ENCODE assay signal across 14 cellular contexts in genomic region chr10:79398642-79399041, GRCh38. TPM values are rescaled to one million over a fixed set of nuclear protein-coding genes. Genes with fewer than 3 reads are reported as not detected.
DNase-seq lines count a peak whose midpoint lies in the region; ATAC-seq, FAIRE-seq and TF ChIP-seq lines count a peak whose summit lies in the region.
"Had no signal": no experiment of that assay in that cellular context is flagged by ENCODE, and none has a peak within 500 bp of the region (broad histone marks: within the 10 kb centered on the region; RNA-seq: fewer than 3 reads in every experiment).

No MANE protein-coding gene starts in this region.

- no peaks in the 10 kb centered on the region for H4K20me1 ChIP-seq in HepG2 (ENCODE audit: insufficient read depth, low read length)

- intact Hi-C loops in HepG2 (cut with micrococcal nuclease; ENCODE audit: unreplicated experiment): no loop called here
- intact Hi-C loops in ovary (cut with DNase I): no loop called here
- intact Hi-C loops in stomach (cut with DNase I; ENCODE audit: low total_unique reads): no loop called here

- H3K4me3 ChIP-seq in liver (ENCODE audit: low read depth in 1 of 3, low read length in 3 of 3): no peak overlapping the region
- H3K4me3 ChIP-seq in HepG2 (replicated peaks in 1 of 3; ENCODE audit: insufficient read depth in 1 of 3, low read depth in 2 of 3, low read length in 3 of 3): no peak overlapping the region
- H3K4me3 ChIP-seq in right atrium auricular region: peak overlapping the region in 1 of 2 donors; percentile 18
- no peak overlapping the region for H3K4me3 ChIP-seq in ovary
- H3K4me3 ChIP-seq in stomach: no peak overlapping the region
- H3K4me3 ChIP-seq: transverse colon had no signal

- H3K9ac ChIP-seq in liver (ENCODE audit: low read depth in 1 of 2, low read length in 2 of 2) (peak overlapping the region in 1 of 2 donors; percentile 30), HepG2 (ENCODE audit: insufficient read depth, low read depth, low read length) (no peak overlapping the region)

- BruUV-seq in HepG2 (replicated peaks; lab: Mats Ljungman, UMichigan): no TSS peak

- H3K79me2 ChIP-seq in HepG2 (ENCODE audit: insufficient read depth, low read length): no peaks in the 10 kb centered on the region

- WGBS in liver: 90% methylated on average over 4 of the region's 4 CpGs
- WGBS in HepG2 (ENCODE audit: low lambda C conversion rate): 91% methylated on average over 4 of the region's 4 CpGs
- WGBS in ovary, 3 donors: 86 to 91% (median 87%) methylated on average over 4 of the region's 4 CpGs
- 80 to 91% (median 87%) methylated on average over 4 of the region's 4 CpGs for WGBS in stomach, 5 donors

- H2AFZ ChIP-seq in HepG2 (ENCODE audit: low read length): no peak overlapping the region

- H3K4me1 ChIP-seq in liver (ENCODE audit: control insufficient read depth in 4 of 4, insufficient read depth in 4 of 4, low read length in 3 of 4) (peaks cover 28 to 78% (median 63%) of the 10 kb centered on the region in 4 donors), HepG2 (ENCODE audit: insufficient read depth, low read length) (peaks cover 60% of the 10 kb centered on the region), right atrium auricular region (no peaks in the 10 kb centered on the region), ovary (ENCODE audit: insufficient read depth) (peaks cover 52% of the 10 kb centered on the region), stomach (peaks cover 0 to 5% (median 2%) of the 10 kb centered on the region in 4 donors)

- FAIRE-seq in HepG2 (lab: Jason Lieb, UNC): no peak
- FAIRE-seq: D721Med had no signal

- in situ Hi-C loops in HepG2 (cut with HindIII; ENCODE audit: extremely low pct_ligation_motif_present, low pct_unique_long_range_greater_than_20kb): no loop called here
- in situ Hi-C loops in GM13977 (cut with MboI; ENCODE audit: low pct_unique_long_range_greater_than_20kb, low sequenced_read_pairs, unreplicated experiment): loop anchor here (5.0 kb wide), 1 partner anchor 79 kb away; no protein-coding TSS in a partner anchor

- H3K4me2 ChIP-seq in HepG2 (ENCODE audit: low read depth, low read length): no peak overlapping the region

- H3K36me3 ChIP-seq in liver (ENCODE audit: control insufficient read depth in 4 of 4, insufficient read depth in 3 of 4, low read depth in 1 of 4, low read length in 3 of 4) (peaks cover 0 to 2% (median 0%) of the 10 kb centered on the region in 4 donors), HepG2 (replicated peaks in 1 of 2; ENCODE audit: control insufficient read depth in 1 of 2, insufficient read depth in 2 of 2, low read length in 2 of 2) (peaks cover 0 to 1% of the 10 kb centered on the region in 2 experiments; a peak in 2 of 5 replicates), right atrium auricular region (peaks cover 8% of the 10 kb centered on the region), ovary (no peaks in the 10 kb centered on the region), stomach (peaks cover 0 to 15% (median 13%) of the 10 kb centered on the region in 4 donors)
- H3K36me3 ChIP-seq: transverse colon had no signal

- H3K27ac ChIP-seq in liver (ENCODE audit: low read depth in 1 of 2, low read length in 2 of 2) (peak overlapping the region; percentile 78 to 82), HepG2 (ENCODE audit: extremely low read length, insufficient read depth, low read length) (no peak overlapping the region), right atrium auricular region (peak overlapping the region; percentile 86 to 94), ovary (peak overlapping the region; percentile 77 to 80), stomach (peak overlapping the region in 1 of 5 donors; percentile 83)
- H3K27ac ChIP-seq: transverse colon had no signal

- H3K27me3 ChIP-seq in liver (ENCODE audit: control insufficient read depth in 4 of 4, insufficient read depth in 4 of 4, low read length in 3 of 4) (no peaks in the 10 kb centered on the region), HepG2 (ENCODE audit: control insufficient read depth in 1 of 2, insufficient read depth in 2 of 2, low read length in 2 of 2) (no peaks in the 10 kb centered on the region), right atrium auricular region (no peaks in the 10 kb centered on the region), ovary (no peaks in the 10 kb centered on the region), stomach (no peaks in the 10 kb centered on the region)
- H3K27me3 ChIP-seq: transverse colon had no signal

- TF ChIP-seq POLR2A in HepG2 (IDR thresholded peaks at IDR 0.05; ENCODE audit: insufficient read depth in 1 of 2, low read depth in 2 of 2, low read length in 2 of 2) (no peak), ovary (IDR thresholded peaks at IDR 0.05) (no peak), stomach (IDR thresholded peaks at IDR 0.05) (no peak)

- H3K9me3 ChIP-seq in liver (ENCODE audit: control insufficient read depth in 4 of 4, low read length in 3 of 4): no peaks in the 10 kb centered on the region
- H3K9me3 ChIP-seq in HepG2 (ENCODE audit: low read length): no peaks in the 10 kb centered on the region
- H3K9me3 ChIP-seq in right atrium auricular region: no peaks in the 10 kb centered on the region
- H3K9me3 ChIP-seq in ovary: no peaks in the 10 kb centered on the region
- no peaks in the 10 kb centered on the region for H3K9me3 ChIP-seq in stomach
- H3K9me3 ChIP-seq: transverse colon had no signal

- TF ChIP-seq RAD21 in liver (IDR thresholded peaks at IDR 0.05) (no peak), HepG2 (CRISPR knock-in tag; IDR thresholded peaks at IDR 0.05) (no peak)

- TF ChIP-seq CTCF in liver (IDR thresholded peaks at IDR 0.05; ENCODE audit: low read depth, low read length, missing input control): no peak
- no peak for TF ChIP-seq CTCF in HepG2 (CRISPR knock-in tag; IDR thresholded peaks at IDR 0.05)
- no peak for TF ChIP-seq CTCF in right atrium auricular region (IDR thresholded peaks at IDR 0.05)
- no peak for TF ChIP-seq CTCF in ovary (IDR thresholded peaks at IDR 0.05)
- no peak for TF ChIP-seq CTCF in stomach (IDR thresholded peaks at IDR 0.05)
- no peak for TF ChIP-seq CTCF in GM13977 (IDR thresholded peaks at IDR 0.05; ENCODE audit: extremely low read depth, insufficient read depth, missing control alignments)

- CTCF ChIA-PET in HepG2 (lab: Yijun Ruan, JAX; ENCODE audit: low intra/inter-chr PET ratio, low total read pairs): no interaction called here

- TF ChIP-seq EP300 in HepG2 (IDR thresholded peaks at IDR 0.05; ENCODE audit: low read depth in 2 of 2, low read length in 2 of 2) (no peak), HepG2 (CRISPR knock-in tag; IDR thresholded peaks at IDR 0.05; ENCODE audit: borderline replicate concordance) (no peak), ovary (IDR thresholded peaks at IDR 0.05) (no peak), stomach (IDR thresholded peaks at IDR 0.05) (no peak)

- POLR2A ChIA-PET in HepG2 (lab: Yijun Ruan, JAX): no interaction called here

- ATAC-seq in HepG2 (no peak), GM18909 (IDR thresholded peaks at IDR 0.05; ENCODE audit: poor library complexity, unreplicated experiment) (no peak)
- ATAC-seq: activated CD8-positive, alpha-beta T cell treated with anti-CD3 and anti-CD28 coated beads, Interleukin-2, amount 10 ng/mL, durations not matched to agents 7 days and 5 days had no signal

- no peak for DNase-seq in HepG2 (ENCODE audit: low spot score)
- DNase-seq in right atrium auricular region (ENCODE audit: low spot score): no peak
- peak in 1 of 5 donors; percentile 41 for DNase-seq in ovary
- no peak for DNase-seq in stomach
- DNase-seq in DMS114 treated with DMSO at 0.1 percent for 48 hours (lab: John Stamatoyannopoulos, UW; ENCODE audit: unreplicated experiment): no peak
- DNase-seq in GM13977 (ENCODE audit: low spot score): no peak
- DNase-seq: activated CD8-positive, alpha-beta T cell treated with anti-CD3 and anti-CD28 coated beads, Interleukin-2, amount 10 ng/mL, durations not matched to agents 7 days and 5 days; activated naive CD4-positive, alpha-beta T cell; NCI-H1105; NCI-H524 had no signal

RNA-seq across cellular contexts. Expression of gene ZCCHC24, which starts 46.8 kb away (rescaled TPM):
- total RNA-seq in liver: 10 to 100 TPM in 1 of 2 donors, 1 to 10 TPM in 1; 7.8 to 23.9 TPM
- polyA plus RNA-seq in liver: 10 to 100 TPM; 13.2 to 16.4 TPM
- total RNA-seq in HepG2 (2016; rRNA removed; fragmentation: Illumina TruSeq; extraction: Trizol): 3.1 and 3.9 TPM in 2 replicates
- total RNA-seq in HepG2 (2016; cell fraction: cytosol; rRNA removed; fragmentation: Illumina TruSeq; extraction: Trizol; ENCODE audit: low read depth): 0.62 and 0.81 TPM in 2 replicates
- 3.5 and 3.6 TPM in 2 replicates for total RNA-seq in HepG2 (2016; cell fraction: insoluble cytoplasmic fraction; rRNA removed; fragmentation: Illumina TruSeq; extraction: Trizol)
- 3.7 and 4.0 TPM in 2 replicates for total RNA-seq in HepG2 (2016; cell fraction: membrane; rRNA removed; fragmentation: Illumina TruSeq; extraction: Trizol)
- 2.4 and 2.5 TPM in 2 replicates for total RNA-seq in HepG2 (2016; cell fraction: nucleus; rRNA removed; fragmentation: Illumina TruSeq; extraction: Trizol)
- polyA plus RNA-seq in HepG2 (2011; rRNA removed): 7.7 and 7.9 TPM in 2 replicates
- polyA plus RNA-seq in HepG2 (2011; cell fraction: cytosol; rRNA removed): 6.1 and 7.9 TPM in 2 replicates
- 5.9 and 9.2 TPM in 2 replicates for polyA plus RNA-seq in HepG2 (2011; cell fraction: nucleus; rRNA removed)
- polyA plus RNA-seq in HepG2 (2012): 3.8 and 4.0 TPM in 2 replicates
- polyA plus RNA-seq in HepG2 (2016; cell fraction: cytosol; fragmentation: Illumina TruSeq; extraction: Trizol; ENCODE audit: low read depth): 0.43 and 0.45 TPM in 2 replicates
- 5.1 and 5.5 TPM in 2 replicates for polyA plus RNA-seq in HepG2 (2016; cell fraction: insoluble cytoplasmic fraction; fragmentation: Illumina TruSeq; extraction: Trizol; ENCODE audit: low read depth)
- 2.8 and 3.1 TPM in 2 replicates for polyA plus RNA-seq in HepG2 (2016; cell fraction: membrane; fragmentation: Illumina TruSeq; extraction: Trizol; ENCODE audit: low read depth)
- polyA plus RNA-seq in HepG2 (2016; cell fraction: nucleus; fragmentation: Illumina TruSeq; extraction: Trizol; ENCODE audit: insufficient read depth, low read depth): 4.3 and 4.9 TPM in 2 replicates
- polyA minus RNA-seq in HepG2 (2011; rRNA and poly(A)+ RNA removed; ENCODE audit: low replicate concordance): 4.8 and 18.6 TPM in 2 replicates
- 7.8 and 8.3 TPM in 2 replicates for polyA minus RNA-seq in HepG2 (2011; cell fraction: cytosol; rRNA and poly(A)+ RNA removed)
- polyA minus RNA-seq in HepG2 (2011; cell fraction: nucleus; rRNA and poly(A)+ RNA removed): 3.5 and 3.6 TPM in 2 replicates
- 10 to 100 TPM; 45.6 to 85.9 TPM for total RNA-seq in right atrium auricular region
- total RNA-seq in ovary: 10 to 100 TPM; 21.6 to 92.1 (median 72.0) TPM
- 10 to 100 TPM; 33.5 to 35.9 TPM for polyA plus RNA-seq in ovary
- 10 to 100 TPM in 4 of 5 donors, 1 to 10 TPM in 1; 9.7 to 60.3 (median 28.0) TPM for total RNA-seq in stomach
- 10 to 100 TPM; 13.3 to 53.0 (median 45.3) TPM for polyA plus RNA-seq in stomach

RNA-seq across cellular contexts. Expression of gene PPIF, which starts 51.4 kb away (rescaled TPM):
- total RNA-seq in liver (10 to 100 TPM; 22.2 to 84.3 TPM), HepG2 (2016; rRNA removed; fragmentation: Illumina TruSeq; extraction: Trizol) (157 and 178 TPM in 2 replicates), right atrium auricular region (10 to 100 TPM; 63.0 to 87.6 TPM), ovary (10 to 100 TPM; 15.5 to 39.2 (median 32.3) TPM), stomach (100 to 1,000 TPM in 1 of 5 donors, 10 to 100 TPM in 3, 1 to 10 TPM in 1; 6.4 to 149 (median 46.8) TPM)
- polyA plus RNA-seq in liver (10 to 100 TPM; 51.4 to 68.6 TPM), HepG2 (2011; rRNA removed) (134 and 147 TPM in 2 replicates), ovary (10 to 100 TPM; 18.3 to 64.3 TPM), stomach (100 to 1,000 TPM in 1 of 3 donors, 10 to 100 TPM in 2; 27.5 to 177 (median 54.7) TPM)
- total RNA-seq in HepG2 (2016; cell fraction: cytosol; rRNA removed; fragmentation: Illumina TruSeq; extraction: Trizol; ENCODE audit: low read depth): 30.6 and 37.3 TPM in 2 replicates
- total RNA-seq in HepG2 (2016; cell fraction: insoluble cytoplasmic fraction; rRNA removed; fragmentation: Illumina TruSeq; extraction: Trizol): 154 and 176 TPM in 2 replicates
- total RNA-seq in HepG2 (2016; cell fraction: membrane; rRNA removed; fragmentation: Illumina TruSeq; extraction: Trizol): 93.6 and 97.6 TPM in 2 replicates
- 106 and 121 TPM in 2 replicates for total RNA-seq in HepG2 (2016; cell fraction: nucleus; rRNA removed; fragmentation: Illumina TruSeq; extraction: Trizol)
- polyA plus RNA-seq in HepG2 (2011; cell fraction: cytosol; rRNA removed): 144 and 156 TPM in 2 replicates
- polyA plus RNA-seq in HepG2 (2011; cell fraction: nucleus; rRNA removed): 229 and 231 TPM in 2 replicates
- 92.0 and 152 TPM in 2 replicates for polyA plus RNA-seq in HepG2 (2012)
- 48.0 and 48.3 TPM in 2 replicates for polyA plus RNA-seq in HepG2 (2016; cell fraction: cytosol; fragmentation: Illumina TruSeq; extraction: Trizol; ENCODE audit: low read depth)
- 270 and 301 TPM in 2 replicates for polyA plus RNA-seq in HepG2 (2016; cell fraction: insoluble cytoplasmic fraction; fragmentation: Illumina TruSeq; extraction: Trizol; ENCODE audit: low read depth)
- polyA plus RNA-seq in HepG2 (2016; cell fraction: membrane; fragmentation: Illumina TruSeq; extraction: Trizol; ENCODE audit: low read depth): 80.3 and 83.8 TPM in 2 replicates
- 218 and 229 TPM in 2 replicates for polyA plus RNA-seq in HepG2 (2016; cell fraction: nucleus; fragmentation: Illumina TruSeq; extraction: Trizol; ENCODE audit: insufficient read depth, low read depth)
- 220 and 249 TPM in 2 replicates for polyA minus RNA-seq in HepG2 (2011; rRNA and poly(A)+ RNA removed; ENCODE audit: low replicate concordance)
- polyA minus RNA-seq in HepG2 (2011; cell fraction: cytosol; rRNA and poly(A)+ RNA removed): 69.6 and 71.7 TPM in 2 replicates
- polyA minus RNA-seq in HepG2 (2011; cell fraction: nucleus; rRNA and poly(A)+ RNA removed): 105 and 112 TPM in 2 replicates
